Comparison of ENCODE assay signal across 8 cellular contexts in genomic region chr17:13031718-13032350, GRCh38. TPM values are rescaled to one million over a fixed set of nuclear protein-coding genes. Genes with fewer than 3 reads are reported as not detected.
DNase-seq lines count a peak whose midpoint lies in the region; ATAC-seq and TF ChIP-seq lines count a peak whose summit lies in the region.

No MANE protein-coding gene starts in this region.

- intact Hi-C loops in A673 (cut with micrococcal nuclease; ENCODE audit: unreplicated experiment): loop anchor here (10.0 kb wide), 1 partner anchor 563 kb away; no protein-coding TSS in a partner anchor
- intact Hi-C loops in cardiac septum (cut with DNase I): no loop called here
- intact Hi-C loops in gastrocnemius medialis (cut with DNase I; ENCODE audit: low total_unique reads): no loop called here

- H2AFZ ChIP-seq in OCI-LY1 (ENCODE audit: low read length): peak overlapping the region; percentile 8; the same call in 1 of the 2 replicates

- H3K4me1 ChIP-seq in A673 (ENCODE audit: insufficient read depth, low read length, poor library complexity, severe bottlenecking) (no peaks in the 10 kb centered on the region), OCI-LY1 (ENCODE audit: insufficient read depth, low read length, severe bottlenecking) (no peaks in the 10 kb centered on the region), gastrocnemius medialis (no peaks in the 10 kb centered on the region)

- ATAC-seq in HG02840 (IDR thresholded peaks at IDR 0.05; ENCODE audit: low FRiP score, unreplicated experiment): peak; percentile 85
- ATAC-seq in gastrocnemius medialis: peak; percentile 62 to 63

- H4K20me1 ChIP-seq in OCI-LY1 (ENCODE audit: insufficient read depth, low read length): no peaks in the 10 kb centered on the region

- H3F3A ChIP-seq in OCI-LY1 (ENCODE audit: insufficient read depth, low read length): no peaks in the 10 kb centered on the region

- TF ChIP-seq CTCF in A673 (conservative IDR thresholded peaks at IDR 0.05; ENCODE audit: low read depth, low read length) (peak; percentile 89), GM12875 (IDR thresholded peaks at IDR 0.05; ENCODE audit: borderline replicate concordance, insufficient read depth, low read depth, low read length) (peak; percentile 83), OCI-LY1 (IDR thresholded peaks at IDR 0.05; ENCODE audit: low read length) (peak; percentile 80), gastrocnemius medialis (IDR thresholded peaks at IDR 0.05 in 4 of 5, conservative IDR thresholded peaks at IDR 0.05 in 1 of 5) (peak; percentile 14 to 76 (median 51))

- TF ChIP-seq POLR2A in gastrocnemius medialis (IDR thresholded peaks at IDR 0.05): no peak

- no peaks in the 10 kb centered on the region for H3K27me3 ChIP-seq in A673 (replicated peaks; ENCODE audit: insufficient read depth, low read depth, low read length, poor library complexity)
- no peaks in the 10 kb centered on the region for H3K27me3 ChIP-seq in OCI-LY1 (ENCODE audit: insufficient read depth, low read length)
- H3K27me3 ChIP-seq in gastrocnemius medialis: peaks cover 0 to 3% (median 0%) of the 10 kb centered on the region in 3 donors

- CTCF ChIA-PET in A673 (lab: Charles Lee): interaction anchor here (0.6 kb wide), 2 partner anchors 13 to 94 kb away, joined by 3 to 4 read pairs; no protein-coding TSS in a partner anchor

- no TSS peak for BruUV-seq in A673 (replicated peaks; lab: Mats Ljungman, UMichigan)

- H3K4me3 ChIP-seq in A673 (ENCODE audit: low read depth, low read length, poor library complexity, severe bottlenecking) (no peak overlapping the region), GM12875 (ENCODE audit: low read depth, low read length) (no peak overlapping the region), OCI-LY1 (ENCODE audit: low read depth, low read length, poor library complexity, severe bottlenecking) (no peak overlapping the region), gastrocnemius medialis (no peak overlapping the region)

- H3K36me3 ChIP-seq in A673 (ENCODE audit: insufficient read depth, low read length, poor library complexity, severe bottlenecking) (no peaks in the 10 kb centered on the region), OCI-LY1 (ENCODE audit: insufficient read depth, low read length) (no peaks in the 10 kb centered on the region), gastrocnemius medialis (no peaks in the 10 kb centered on the region)

- DNase-seq in A673 (ENCODE audit: low spot score) (peak; percentile 66), cardiac septum (ENCODE audit: low spot score) (peak; percentile 79), gastrocnemius medialis (peak; percentile 5 to 28), NCI-H1436 (lab: John Stamatoyannopoulos, UW) (no peak)
- peak; percentile 28 for DNase-seq in activated T-helper 9 cell treated with anti-CD3 and anti-CD28 coated beads, Interleukin-2, amount 50 U/mL, for 16 hours (ENCODE audit: low read depth)

- H3K9me2 ChIP-seq in OCI-LY1 (ENCODE audit: low read depth, low read length): no peaks in the 10 kb centered on the region

- H3K4me2 ChIP-seq in OCI-LY1 (ENCODE audit: low read length): no peak overlapping the region

- H3K9ac ChIP-seq in OCI-LY1 (ENCODE audit: low read length): no peak overlapping the region

- POLR2A ChIA-PET in A673 (lab: Charles Lee; ENCODE audit: low non-redundant PET): interaction anchor here (0.6 kb wide), 1 partner anchor 1080 kb away, joined by 7 read pairs; no protein-coding TSS in a partner anchor

- H3K79me2 ChIP-seq in OCI-LY1 (ENCODE audit: insufficient read depth, low read length): no peaks in the 10 kb centered on the region

- H3K9me3 ChIP-seq in A673 (ENCODE audit: low read depth, low read length, poor library complexity, severe bottlenecking) (no peaks in the 10 kb centered on the region), OCI-LY1 (ENCODE audit: low read length) (no peaks in the 10 kb centered on the region), gastrocnemius medialis (no peaks in the 10 kb centered on the region)

- in situ Hi-C loops in gastrocnemius medialis (cut with MboI; ENCODE audit: low sequenced_read_pairs in 4 of 4): loop anchor here in 1 of 4 donors (25.0 kb wide), 1 partner anchor 105 kb away; no protein-coding TSS in a partner anchor

- no peak overlapping the region for H3K27ac ChIP-seq in A673 (ENCODE audit: low read depth, low read length, poor library complexity, severe bottlenecking)
- no peak overlapping the region for H3K27ac ChIP-seq in OCI-LY1 (ENCODE audit: low read depth, low read length, poor library complexity, severe bottlenecking)
- H3K27ac ChIP-seq in gastrocnemius medialis: no peak overlapping the region

RNA-seq across cellular contexts. Expression of gene ELAC2, which starts 14.0 kb away (rescaled TPM):
- 62.0 and 64.4 TPM in 2 replicates for total RNA-seq in A673 (2021)
- total RNA-seq in cardiac septum: 52.2 TPM
- 10 to 100 TPM; 70.7 to 78.7 (median 76.2) TPM for total RNA-seq in gastrocnemius medialis
